Comparison of ENCODE assay signal across 3 cellular contexts in the genomic region with DNA sequence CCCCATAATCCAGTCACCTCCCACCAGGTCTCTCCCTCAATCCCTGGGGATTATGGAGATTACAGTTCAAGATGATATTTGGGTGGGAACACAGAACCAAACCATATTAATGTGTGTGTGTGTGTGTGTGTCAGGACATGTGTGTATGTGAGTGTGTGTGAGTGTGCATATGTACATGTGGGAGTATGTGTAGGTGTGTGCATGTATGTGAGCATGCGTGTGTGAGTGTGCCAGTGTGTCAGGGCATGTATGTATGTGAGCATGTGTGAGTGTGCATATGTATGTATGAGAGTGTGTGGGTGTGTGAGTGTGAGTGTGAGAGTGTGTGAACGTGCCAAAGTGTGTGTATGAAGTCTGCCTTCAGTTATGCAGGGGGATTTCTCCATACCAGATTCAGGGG.
TF ChIP-seq lines count a peak whose summit lies in the region.

No MANE protein-coding gene starts in this region.

TF ChIP-seq in GM12891, 5 proteins besides CTCF, POLR2A, EP300 and RAD21:
- TF ChIP-seq POU2F2 (IDR thresholded peaks at IDR 0.05; ENCODE audit: low read depth, low read length) (0 out of 2 replicates have a peak, but pooled peaks have one; percentile 31), PAX5 (IDR thresholded peaks at IDR 0.05; ENCODE audit: insufficient read depth, low read length, severe bottlenecking) (no peak)
TF ChIP-seq in GM12891: peak in this region for 1.

TF ChIP-seq in IMR-90, 13 proteins besides CTCF, POLR2A, EP300 and RAD21:
- TF ChIP-seq FOS (IDR thresholded peaks at IDR 0.05; ENCODE audit: low read depth, low read length) (no peak), RFX5 (IDR thresholded peaks at IDR 0.05; ENCODE audit: low read depth, low read length) (no peak), MAFK (IDR thresholded peaks at IDR 0.05; ENCODE audit: low read depth, low read length) (no peak), MXI1 (IDR thresholded peaks at IDR 0.05; ENCODE audit: borderline replicate concordance, low read depth, low read length) (no peak)
- TF ChIP-seq, protein P1, sequence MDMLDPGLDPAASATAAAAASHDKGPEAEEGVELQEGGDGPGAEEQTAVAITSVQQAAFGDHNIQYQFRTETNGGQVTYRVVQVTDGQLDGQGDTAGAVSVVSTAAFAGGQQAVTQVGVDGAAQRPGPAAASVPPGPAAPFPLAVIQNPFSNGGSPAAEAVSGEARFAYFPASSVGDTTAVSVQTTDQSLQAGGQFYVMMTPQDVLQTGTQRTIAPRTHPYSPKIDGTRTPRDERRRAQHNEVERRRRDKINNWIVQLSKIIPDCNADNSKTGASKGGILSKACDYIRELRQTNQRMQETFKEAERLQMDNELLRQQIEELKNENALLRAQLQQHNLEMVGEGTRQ (IDR thresholded peaks at IDR 0.05; ENCODE audit: low read depth, low read length) = no peak

TF ChIP-seq in GM12878, 131 proteins besides CTCF, POLR2A, EP300 and RAD21:
- no peak for TF ChIP-seq BACH1 (IDR thresholded peaks at IDR 0.05; ENCODE audit: borderline replicate concordance)
- no peak for TF ChIP-seq NRF1 (conservative IDR thresholded peaks at IDR 0.05; ENCODE audit: low read depth, low read length)
- TF ChIP-seq YBX1 (IDR thresholded peaks at IDR 0.05) = no peak
- no peak for TF ChIP-seq SMC3 (IDR thresholded peaks at IDR 0.05; ENCODE audit: borderline replicate concordance, low read length)
- no peak for TF ChIP-seq TARDBP (IDR thresholded peaks at IDR 0.05; ENCODE audit: borderline replicate concordance)
- TF ChIP-seq WRNIP1 (IDR thresholded peaks at IDR 0.05; ENCODE audit: borderline replicate concordance, low read depth, low read length) = no peak
- no peak for TF ChIP-seq YY1 (IDR thresholded peaks at IDR 0.05; ENCODE audit: low read depth, low read length)
- no peak for TF ChIP-seq BHLHE40 (IDR thresholded peaks at IDR 0.05; ENCODE audit: borderline replicate concordance in 1 of 2, low read depth in 2 of 2, low read length in 1 of 2)
- TF ChIP-seq DPF2 (IDR thresholded peaks at IDR 0.05) = no peak
- no peak for TF ChIP-seq ESRRA (IDR thresholded peaks at IDR 0.05; ENCODE audit: low read length)
- no peak for TF ChIP-seq SMAD1 (IDR thresholded peaks at IDR 0.05; ENCODE audit: low read depth, partially characterized antibody)
- peak; percentile 72 for TF ChIP-seq MEF2B (IDR thresholded peaks at IDR 0.05; ENCODE audit: partially characterized antibody, poor library complexity, severe bottlenecking)
- TF ChIP-seq SPI1 (IDR thresholded peaks at IDR 0.05; ENCODE audit: borderline replicate concordance, insufficient read depth, low read depth, low read length) = no peak
- TF ChIP-seq, protein P2, sequence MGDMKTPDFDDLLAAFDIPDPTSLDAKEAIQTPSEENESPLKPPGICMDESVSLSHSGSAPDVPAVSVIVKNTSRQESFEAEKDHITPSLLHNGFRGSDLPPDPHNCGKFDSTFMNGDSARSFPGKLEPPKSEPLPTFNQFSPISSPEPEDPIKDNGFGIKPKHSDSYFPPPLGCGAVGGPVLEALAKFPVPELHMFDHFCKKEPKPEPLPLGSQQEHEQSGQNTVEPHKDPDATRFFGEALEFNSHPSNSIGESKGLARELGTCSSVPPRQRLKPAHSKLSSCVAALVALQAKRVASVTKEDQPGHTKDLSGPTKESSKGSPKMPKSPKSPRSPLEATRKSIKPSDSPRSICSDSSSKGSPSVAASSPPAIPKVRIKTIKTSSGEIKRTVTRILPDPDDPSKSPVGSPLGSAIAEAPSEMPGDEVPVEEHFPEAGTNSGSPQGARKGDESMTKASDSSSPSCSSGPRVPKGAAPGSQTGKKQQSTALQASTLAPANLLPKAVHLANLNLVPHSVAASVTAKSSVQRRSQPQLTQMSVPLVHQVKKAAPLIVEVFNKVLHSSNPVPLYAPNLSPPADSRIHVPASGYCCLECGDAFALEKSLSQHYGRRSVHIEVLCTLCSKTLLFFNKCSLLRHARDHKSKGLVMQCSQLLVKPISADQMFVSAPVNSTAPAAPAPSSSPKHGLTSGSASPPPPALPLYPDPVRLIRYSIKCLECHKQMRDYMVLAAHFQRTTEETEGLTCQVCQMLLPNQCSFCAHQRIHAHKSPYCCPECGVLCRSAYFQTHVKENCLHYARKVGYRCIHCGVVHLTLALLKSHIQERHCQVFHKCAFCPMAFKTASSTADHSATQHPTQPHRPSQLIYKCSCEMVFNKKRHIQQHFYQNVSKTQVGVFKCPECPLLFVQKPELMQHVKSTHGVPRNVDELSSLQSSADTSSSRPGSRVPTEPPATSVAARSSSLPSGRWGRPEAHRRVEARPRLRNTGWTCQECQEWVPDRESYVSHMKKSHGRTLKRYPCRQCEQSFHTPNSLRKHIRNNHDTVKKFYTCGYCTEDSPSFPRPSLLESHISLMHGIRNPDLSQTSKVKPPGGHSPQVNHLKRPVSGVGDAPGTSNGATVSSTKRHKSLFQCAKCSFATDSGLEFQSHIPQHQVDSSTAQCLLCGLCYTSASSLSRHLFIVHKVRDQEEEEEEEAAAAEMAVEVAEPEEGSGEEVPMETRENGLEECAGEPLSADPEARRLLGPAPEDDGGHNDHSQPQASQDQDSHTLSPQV (IDR thresholded peaks at IDR 0.05) = no peak
- TF ChIP-seq PML (IDR thresholded peaks at IDR 0.05; ENCODE audit: low read length) = no peak
- TF ChIP-seq HDGF (IDR thresholded peaks at IDR 0.05) = peak; percentile 42; the same call in 1 of the 2 replicates
- TF ChIP-seq, protein P3, sequence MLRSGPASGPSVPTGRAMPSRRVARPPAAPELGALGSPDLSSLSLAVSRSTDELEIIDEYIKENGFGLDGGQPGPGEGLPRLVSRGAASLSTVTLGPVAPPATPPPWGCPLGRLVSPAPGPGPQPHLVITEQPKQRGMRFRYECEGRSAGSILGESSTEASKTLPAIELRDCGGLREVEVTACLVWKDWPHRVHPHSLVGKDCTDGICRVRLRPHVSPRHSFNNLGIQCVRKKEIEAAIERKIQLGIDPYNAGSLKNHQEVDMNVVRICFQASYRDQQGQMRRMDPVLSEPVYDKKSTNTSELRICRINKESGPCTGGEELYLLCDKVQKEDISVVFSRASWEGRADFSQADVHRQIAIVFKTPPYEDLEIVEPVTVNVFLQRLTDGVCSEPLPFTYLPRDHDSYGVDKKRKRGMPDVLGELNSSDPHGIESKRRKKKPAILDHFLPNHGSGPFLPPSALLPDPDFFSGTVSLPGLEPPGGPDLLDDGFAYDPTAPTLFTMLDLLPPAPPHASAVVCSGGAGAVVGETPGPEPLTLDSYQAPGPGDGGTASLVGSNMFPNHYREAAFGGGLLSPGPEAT (IDR thresholded peaks at IDR 0.05; ENCODE audit: low read depth) = no peak
- TF ChIP-seq NFIC (IDR thresholded peaks at IDR 0.05; ENCODE audit: low read depth, low read length) = no peak
- no peak for TF ChIP-seq CEBPB (IDR thresholded peaks at IDR 0.05; ENCODE audit: borderline replicate concordance in 1 of 2, low read depth in 2 of 2, low read length in 2 of 2)
- TF ChIP-seq, protein P4, sequence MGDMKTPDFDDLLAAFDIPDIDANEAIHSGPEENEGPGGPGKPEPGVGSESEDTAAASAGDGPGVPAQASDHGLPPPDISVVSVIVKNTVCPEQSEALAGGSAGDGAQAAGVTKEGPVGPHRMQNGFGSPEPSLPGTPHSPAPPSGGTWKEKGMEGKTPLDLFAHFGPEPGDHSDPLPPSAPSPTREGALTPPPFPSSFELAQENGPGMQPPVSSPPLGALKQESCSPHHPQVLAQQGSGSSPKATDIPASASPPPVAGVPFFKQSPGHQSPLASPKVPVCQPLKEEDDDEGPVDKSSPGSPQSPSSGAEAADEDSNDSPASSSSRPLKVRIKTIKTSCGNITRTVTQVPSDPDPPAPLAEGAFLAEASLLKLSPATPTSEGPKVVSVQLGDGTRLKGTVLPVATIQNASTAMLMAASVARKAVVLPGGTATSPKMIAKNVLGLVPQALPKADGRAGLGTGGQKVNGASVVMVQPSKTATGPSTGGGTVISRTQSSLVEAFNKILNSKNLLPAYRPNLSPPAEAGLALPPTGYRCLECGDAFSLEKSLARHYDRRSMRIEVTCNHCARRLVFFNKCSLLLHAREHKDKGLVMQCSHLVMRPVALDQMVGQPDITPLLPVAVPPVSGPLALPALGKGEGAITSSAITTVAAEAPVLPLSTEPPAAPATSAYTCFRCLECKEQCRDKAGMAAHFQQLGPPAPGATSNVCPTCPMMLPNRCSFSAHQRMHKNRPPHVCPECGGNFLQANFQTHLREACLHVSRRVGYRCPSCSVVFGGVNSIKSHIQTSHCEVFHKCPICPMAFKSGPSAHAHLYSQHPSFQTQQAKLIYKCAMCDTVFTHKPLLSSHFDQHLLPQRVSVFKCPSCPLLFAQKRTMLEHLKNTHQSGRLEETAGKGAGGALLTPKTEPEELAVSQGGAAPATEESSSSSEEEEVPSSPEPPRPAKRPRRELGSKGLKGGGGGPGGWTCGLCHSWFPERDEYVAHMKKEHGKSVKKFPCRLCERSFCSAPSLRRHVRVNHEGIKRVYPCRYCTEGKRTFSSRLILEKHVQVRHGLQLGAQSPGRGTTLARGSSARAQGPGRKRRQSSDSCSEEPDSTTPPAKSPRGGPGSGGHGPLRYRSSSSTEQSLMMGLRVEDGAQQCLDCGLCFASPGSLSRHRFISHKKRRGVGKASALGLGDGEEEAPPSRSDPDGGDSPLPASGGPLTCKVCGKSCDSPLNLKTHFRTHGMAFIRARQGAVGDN (IDR thresholded peaks at IDR 0.05) = no peak
- no peak for TF ChIP-seq ZNF24 (IDR thresholded peaks at IDR 0.05)
- TF ChIP-seq, protein P5, sequence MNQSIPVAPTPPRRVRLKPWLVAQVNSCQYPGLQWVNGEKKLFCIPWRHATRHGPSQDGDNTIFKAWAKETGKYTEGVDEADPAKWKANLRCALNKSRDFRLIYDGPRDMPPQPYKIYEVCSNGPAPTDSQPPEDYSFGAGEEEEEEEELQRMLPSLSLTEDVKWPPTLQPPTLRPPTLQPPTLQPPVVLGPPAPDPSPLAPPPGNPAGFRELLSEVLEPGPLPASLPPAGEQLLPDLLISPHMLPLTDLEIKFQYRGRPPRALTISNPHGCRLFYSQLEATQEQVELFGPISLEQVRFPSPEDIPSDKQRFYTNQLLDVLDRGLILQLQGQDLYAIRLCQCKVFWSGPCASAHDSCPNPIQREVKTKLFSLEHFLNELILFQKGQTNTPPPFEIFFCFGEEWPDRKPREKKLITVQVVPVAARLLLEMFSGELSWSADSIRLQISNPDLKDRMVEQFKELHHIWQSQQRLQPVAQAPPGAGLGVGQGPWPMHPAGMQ (IDR thresholded peaks at IDR 0.05; ENCODE audit: borderline replicate concordance) = 0 out of 2 replicates have a peak, but pooled peaks have one; percentile 11
- TF ChIP-seq JUND (IDR thresholded peaks at IDR 0.05; ENCODE audit: low read depth, low read length) = no peak
- TF ChIP-seq, protein P6, sequence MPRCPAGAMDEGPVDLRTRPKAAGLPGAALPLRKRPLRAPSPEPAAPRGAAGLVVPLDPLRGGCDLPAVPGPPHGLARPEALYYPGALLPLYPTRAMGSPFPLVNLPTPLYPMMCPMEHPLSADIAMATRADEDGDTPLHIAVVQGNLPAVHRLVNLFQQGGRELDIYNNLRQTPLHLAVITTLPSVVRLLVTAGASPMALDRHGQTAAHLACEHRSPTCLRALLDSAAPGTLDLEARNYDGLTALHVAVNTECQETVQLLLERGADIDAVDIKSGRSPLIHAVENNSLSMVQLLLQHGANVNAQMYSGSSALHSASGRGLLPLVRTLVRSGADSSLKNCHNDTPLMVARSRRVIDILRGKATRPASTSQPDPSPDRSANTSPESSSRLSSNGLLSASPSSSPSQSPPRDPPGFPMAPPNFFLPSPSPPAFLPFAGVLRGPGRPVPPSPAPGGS (IDR thresholded peaks at IDR 0.05; ENCODE audit: borderline replicate concordance, insufficient read depth, low read depth, low read length, poor library complexity, severe bottlenecking) = peak; percentile 67
- TF ChIP-seq LARP7 (IDR thresholded peaks at IDR 0.05) = no peak
- TF ChIP-seq, protein P7, sequence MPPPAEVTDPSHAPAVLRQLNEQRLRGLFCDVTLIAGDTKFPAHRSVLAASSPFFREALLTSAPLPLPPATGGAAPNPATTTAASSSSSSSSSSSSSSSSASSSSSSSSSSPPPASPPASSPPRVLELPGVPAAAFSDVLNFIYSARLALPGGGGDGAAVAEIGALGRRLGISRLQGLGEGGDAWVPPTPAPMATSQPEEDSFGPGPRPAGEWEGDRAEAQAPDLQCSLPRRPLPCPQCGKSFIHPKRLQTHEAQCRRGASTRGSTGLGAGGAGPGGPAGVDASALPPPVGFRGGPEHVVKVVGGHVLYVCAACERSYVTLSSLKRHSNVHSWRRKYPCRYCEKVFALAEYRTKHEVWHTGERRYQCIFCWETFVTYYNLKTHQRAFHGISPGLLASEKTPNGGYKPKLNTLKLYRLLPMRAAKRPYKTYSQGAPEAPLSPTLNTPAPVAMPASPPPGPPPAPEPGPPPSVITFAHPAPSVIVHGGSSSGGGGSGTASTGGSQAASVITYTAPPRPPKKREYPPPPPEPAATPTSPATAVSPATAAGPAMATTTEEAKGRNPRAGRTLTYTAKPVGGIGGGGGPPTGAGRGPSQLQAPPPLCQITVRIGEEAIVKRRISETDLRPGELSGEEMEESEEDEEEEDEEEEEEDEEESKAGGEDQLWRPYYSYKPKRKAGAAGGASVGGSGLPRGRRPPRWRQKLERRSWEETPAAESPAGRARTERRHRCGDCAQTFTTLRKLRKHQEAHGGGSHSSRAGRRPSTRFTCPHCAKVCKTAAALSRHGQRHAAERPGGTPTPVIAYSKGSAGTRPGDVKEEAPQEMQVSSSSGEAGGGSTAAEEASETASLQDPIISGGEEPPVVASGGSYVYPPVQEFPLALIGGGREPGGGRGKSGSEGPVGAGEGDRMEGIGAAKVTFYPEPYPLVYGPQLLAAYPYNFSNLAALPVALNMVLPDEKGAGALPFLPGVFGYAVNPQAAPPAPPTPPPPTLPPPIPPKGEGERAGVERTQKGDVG (CRISPR knock-in tag; IDR thresholded peaks at IDR 0.05) = no peak
- TF ChIP-seq RELA (IDR thresholded peaks at IDR 0.05; ENCODE audit: borderline replicate concordance, partially characterized antibody) = no peak
- TF ChIP-seq, protein P8, sequence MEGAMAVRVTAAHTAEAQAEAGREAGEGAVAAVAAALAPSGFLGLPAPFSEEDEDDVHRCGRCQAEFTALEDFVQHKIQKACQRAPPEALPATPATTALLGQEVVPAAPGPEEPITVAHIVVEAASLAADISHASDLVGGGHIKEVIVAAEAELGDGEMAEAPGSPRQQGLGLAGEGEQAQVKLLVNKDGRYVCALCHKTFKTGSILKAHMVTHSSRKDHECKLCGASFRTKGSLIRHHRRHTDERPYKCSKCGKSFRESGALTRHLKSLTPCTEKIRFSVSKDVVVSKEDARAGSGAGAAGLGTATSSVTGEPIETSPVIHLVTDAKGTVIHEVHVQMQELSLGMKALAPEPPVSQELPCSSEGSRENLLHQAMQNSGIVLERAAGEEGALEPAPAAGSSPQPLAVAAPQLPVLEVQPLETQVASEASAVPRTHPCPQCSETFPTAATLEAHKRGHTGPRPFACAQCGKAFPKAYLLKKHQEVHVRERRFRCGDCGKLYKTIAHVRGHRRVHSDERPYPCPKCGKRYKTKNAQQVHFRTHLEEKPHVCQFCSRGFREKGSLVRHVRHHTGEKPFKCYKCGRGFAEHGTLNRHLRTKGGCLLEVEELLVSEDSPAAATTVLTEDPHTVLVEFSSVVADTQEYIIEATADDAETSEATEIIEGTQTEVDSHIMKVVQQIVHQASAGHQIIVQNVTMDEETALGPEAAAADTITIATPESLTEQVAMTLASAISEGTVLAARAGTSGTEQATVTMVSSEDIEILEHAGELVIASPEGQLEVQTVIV (IDR thresholded peaks at IDR 0.05; ENCODE audit: borderline replicate concordance, partially characterized antibody) = no peak
